In genomic region chr3:107241217-107241616, GRCh38 we compare ENCODE assay signal across 8 cellular contexts.
DNase-seq lines count a peak whose midpoint lies in the region; ATAC-seq and TF ChIP-seq lines count a peak whose summit lies in the region.

No MANE protein-coding gene starts in this region.

- H3K27me3 Mint-ChIP-seq in activated CD4-positive, alpha-beta memory T cell treated with anti-CD3 and anti-CD28 coated beads for 36 hours = peaks cover 10% of the 10 kb centered on the region
- H3K27me3 Mint-ChIP-seq in osteocyte (ENCODE audit: unreplicated experiment) = no peaks in the 10 kb centered on the region

- peak overlapping the region; percentile 86 for H3K4me3 Mint-ChIP-seq in activated CD4-positive, alpha-beta memory T cell treated with anti-CD3 and anti-CD28 coated beads for 36 hours
- H3K4me3 Mint-ChIP-seq in osteocyte (ENCODE audit: unreplicated experiment) = peak overlapping the region; percentile 98

- in situ Hi-C loops in KBM-7 (cut with MboI; ENCODE audit: low pct_unique_long_range_greater_than_20kb, low sequenced_read_pairs) = loop anchor here (25.0 kb wide), 1 partner anchor 596 kb away; no protein-coding TSS in a partner anchor

- POLR2A ChIA-PET in activated CD4-positive, alpha-beta memory T cell treated with anti-CD3 and anti-CD28 coated beads for 36 hours (lab: Charles Lee) = no interaction called here

- no peak for TF ChIP-seq CTCF in osteocyte (IDR thresholded peaks at IDR 0.05)

- ATAC-seq in GM19467 (IDR thresholded peaks at IDR 0.05; ENCODE audit: unreplicated experiment) = peak; percentile 18
- no peak for ATAC-seq in HG03571 (IDR thresholded peaks at IDR 0.05; ENCODE audit: unreplicated experiment)

- no peak overlapping the region for H3K27ac Mint-ChIP-seq in activated CD4-positive, alpha-beta memory T cell treated with anti-CD3 and anti-CD28 coated beads for 36 hours
- peak overlapping the region; percentile 95 for H3K27ac Mint-ChIP-seq in osteocyte (ENCODE audit: unreplicated experiment)

- H3K36me3 Mint-ChIP-seq in activated CD4-positive, alpha-beta memory T cell treated with anti-CD3 and anti-CD28 coated beads for 36 hours = no peaks in the 10 kb centered on the region
- H3K36me3 Mint-ChIP-seq in osteocyte (ENCODE audit: unreplicated experiment) = peaks cover 5% of the 10 kb centered on the region

- CTCF ChIA-PET in activated CD4-positive, alpha-beta memory T cell treated with anti-CD3 and anti-CD28 coated beads for 36 hours (lab: Charles Lee) = interaction anchor here (0.8 to 2.7 kb wide), 2 partner anchors 180 to 190 kb away, joined by 4 to 11 read pairs; no protein-coding TSS in a partner anchor

- peaks cover 9% of the 10 kb centered on the region for H3K4me1 Mint-ChIP-seq in activated CD4-positive, alpha-beta memory T cell treated with anti-CD3 and anti-CD28 coated beads for 36 hours (ENCODE audit: low read depth)
- H3K4me1 Mint-ChIP-seq in osteocyte (ENCODE audit: unreplicated experiment) = peaks cover 40% of the 10 kb centered on the region

- H3K9me3 Mint-ChIP-seq in activated CD4-positive, alpha-beta memory T cell treated with anti-CD3 and anti-CD28 coated beads for 36 hours = no peaks in the 10 kb centered on the region
- peaks cover 4% of the 10 kb centered on the region for H3K9me3 Mint-ChIP-seq in osteocyte (ENCODE audit: unreplicated experiment)

- DNase-seq in EH (ENCODE audit: low read depth) (peak; percentile 31), KBM-7 (peak; percentile 55), glomerular visceral epithelial cell (ENCODE audit: extremely low spot score) (peak; percentile 44), osteocyte (ENCODE audit: extremely low spot score, unreplicated experiment) (no peak), OCI-M2 (lab: John Stamatoyannopoulos, UW; ENCODE audit: unreplicated experiment) (no peak)
- DNase-seq in activated CD4-positive, alpha-beta memory T cell treated with anti-CD3 and anti-CD28 coated beads for 36 hours = peak; percentile 16

- intact Hi-C loops in activated CD4-positive, alpha-beta memory T cell treated with anti-CD3 and anti-CD28 coated beads for 36 hours (cut with micrococcal nuclease) = loop anchor here (2.0 kb wide), 1 partner anchor 282 kb away; the partner anchor contains the start of gene BBX

Comparison
In these comparisons a context has a peak if more than half of its experiments do, and no peak if none do; other contexts are left out.
1. DNase-seq: peak in EH (single experiment), KBM-7 (single experiment), activated CD4-positive, alpha-beta memory T cell treated with anti-CD3 and anti-CD28 coated beads for 36 hours (single experiment) and glomerular visceral epithelial cell (single experiment); none in osteocyte (single experiment) and OCI-M2 (single experiment).